23 cellular contexts compared by ENCODE assay signal in the genomic region with DNA sequence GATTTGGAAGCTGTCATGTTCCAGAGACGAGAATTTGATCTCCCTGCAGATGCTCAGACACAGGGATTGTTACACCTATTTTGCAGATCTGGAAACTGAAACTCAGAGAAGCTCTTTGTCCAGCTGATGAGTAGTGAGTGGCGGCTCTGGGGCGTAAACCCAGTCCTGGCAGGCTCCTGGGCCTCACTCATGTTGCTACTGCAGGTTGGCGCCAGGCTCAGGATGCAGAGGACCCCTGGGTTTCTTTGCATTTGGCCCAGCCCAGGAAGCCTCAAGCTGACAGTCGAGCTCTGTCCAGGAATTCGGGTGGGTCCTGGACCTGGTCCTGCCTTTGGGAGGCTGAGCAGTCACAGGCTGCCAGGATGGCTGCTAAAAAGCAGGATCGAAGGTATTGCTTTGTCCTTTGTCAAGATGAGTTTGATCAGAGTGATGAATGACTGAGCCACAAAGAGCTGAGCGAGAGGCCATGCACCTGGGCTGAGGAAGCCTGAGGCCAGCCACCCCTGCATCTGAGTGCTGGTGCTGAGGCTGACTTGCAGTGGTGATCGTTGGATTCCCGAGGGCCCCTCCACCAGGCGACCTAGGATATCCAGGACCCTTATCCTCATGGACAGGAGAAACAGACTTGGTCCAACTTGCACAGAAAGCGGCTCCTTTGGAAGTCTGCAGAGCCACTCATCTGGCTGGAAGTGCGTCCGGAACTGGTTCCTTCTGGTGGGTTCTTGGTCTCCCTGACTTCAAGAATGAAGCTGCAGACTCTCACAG. TPM values are rescaled to one million over a fixed set of nuclear protein-coding genes. Genes with fewer than 3 reads are reported as not detected.
DNase-seq lines count a peak whose midpoint lies in the region; ATAC-seq and TF ChIP-seq lines count a peak whose summit lies in the region.
"Had no signal": no experiment of that assay in that cellular context is flagged by ENCODE, and none has a peak within 500 bp of the region (broad histone marks: within the 10 kb centered on the region; RNA-seq: fewer than 3 reads in every experiment).

No MANE protein-coding gene starts in this region.

- no peak for DNase-seq in activated naive CD4-positive, alpha-beta T cell treated with anti-CD3 and anti-CD28 coated beads for 36 hours
- DNase-seq in activated naive CD4-positive, alpha-beta T cell (lab: John Stamatoyannopoulos, UW) = no peak
- DNase-seq in GM23338 (ENCODE audit: low spot score) (no peak), UCSD-AML1 (lab: John Stamatoyannopoulos, UW; ENCODE audit: unreplicated experiment) (no peak), amniotic stem cell (lab: John Stamatoyannopoulos, UW) (no peak)
- no peak for DNase-seq in stimulated activated naive CD8-positive, alpha-beta T cell treated with anti-CD3 and anti-CD28 coated beads, Interleukin-15, amount 100 ng/mL, for 72 hours
- DNase-seq: AML-193; effector CD4-positive, alpha-beta T cell; lower lobe of right lung; midbrain; NCI-H2029; NCI-H510A treated with DMSO at 0.1 percent for 48 hours; ovary; stimulated activated naive B cell treated with anti-CD40 and anti-IgM and Interleukin-4, amounts not matched to agents 10 μg/mL and 1 μg/mL and 100 μg/mL, for 72 hours had no signal

- H3K27me3 Mint-ChIP-seq in activated naive CD4-positive, alpha-beta T cell treated with anti-CD3 and anti-CD28 coated beads for 36 hours (ENCODE audit: low read depth) = peaks cover 23% of the 10 kb centered on the region
- H3K27me3 Mint-ChIP-seq in GM23338 (ENCODE audit: insufficient read depth, low read depth, poor library complexity) = peaks cover 27% of the 10 kb centered on the region
- peaks cover 39% of the 10 kb centered on the region for H3K27me3 Mint-ChIP-seq in dendritic cell treated with granulocyte-macrophage colony-stimulating factor and Interleukin-4, amounts not matched to agents 40 ng/mL and 50 ng/mL, for 4 days
- H3K27me3 Mint-ChIP-seq in stimulated activated naive CD8-positive, alpha-beta T cell treated with anti-CD3 and anti-CD28 coated beads, Interleukin-15, amount 100 ng/mL, for 72 hours = peaks cover 26% of the 10 kb centered on the region

- no peaks in the 10 kb centered on the region for H3K27me3 ChIP-seq in GM23338 (ENCODE audit: insufficient read depth)
- H3K27me3 ChIP-seq: ascending aorta, ovary, testis had no signal

- no peaks in the 10 kb centered on the region for H3K36me3 Mint-ChIP-seq in activated naive CD4-positive, alpha-beta T cell treated with anti-CD3 and anti-CD28 coated beads for 36 hours (ENCODE audit: low read depth)
- peaks cover 34% of the 10 kb centered on the region for H3K36me3 Mint-ChIP-seq in GM23338 (ENCODE audit: low read depth)
- H3K36me3 Mint-ChIP-seq in dendritic cell treated with granulocyte-macrophage colony-stimulating factor and Interleukin-4, amounts not matched to agents 40 ng/mL and 50 ng/mL, for 4 days (ENCODE audit: low read depth) = no peaks in the 10 kb centered on the region
- H3K36me3 Mint-ChIP-seq: stimulated activated naive B cell treated with anti-CD40 and anti-IgM and Interleukin-4, amounts not matched to agents 10 μg/mL and 1 μg/mL and 100 μg/mL, for 72 hours had no signal

- no peaks in the 10 kb centered on the region; the same call in 1 of the 2 replicates for H3K36me3 ChIP-seq in GM23338 (ENCODE audit: insufficient read depth)
- H3K36me3 ChIP-seq: ascending aorta, gastroesophageal sphincter, lower lobe of right lung, ovary had no signal

- no peak for TF ChIP-seq CTCF in GM23338 (conservative IDR thresholded peaks at IDR 0.05; ENCODE audit: low read depth in 2 of 2)

- peaks cover 13% of the 10 kb centered on the region for H3K4me1 Mint-ChIP-seq in activated naive CD4-positive, alpha-beta T cell treated with anti-CD3 and anti-CD28 coated beads for 36 hours (ENCODE audit: low read depth)
- peaks cover 33% of the 10 kb centered on the region for H3K4me1 Mint-ChIP-seq in GM23338
- peaks cover 23% of the 10 kb centered on the region for H3K4me1 Mint-ChIP-seq in dendritic cell treated with granulocyte-macrophage colony-stimulating factor and Interleukin-4, amounts not matched to agents 40 ng/mL and 50 ng/mL, for 4 days (ENCODE audit: low read depth)
- H3K4me1 Mint-ChIP-seq in stimulated activated naive CD8-positive, alpha-beta T cell treated with anti-CD3 and anti-CD28 coated beads, Interleukin-15, amount 100 ng/mL, for 72 hours = peaks cover 34% of the 10 kb centered on the region
- H3K4me1 Mint-ChIP-seq: stimulated activated naive B cell treated with anti-CD40 and anti-IgM and Interleukin-4, amounts not matched to agents 10 μg/mL and 1 μg/mL and 100 μg/mL, for 72 hours had no signal

- ATAC-seq in GM23338 = no peak
- no peak for ATAC-seq in stimulated activated naive CD8-positive, alpha-beta T cell treated with anti-CD3 and anti-CD28 coated beads, Interleukin-15, amount 100 ng/mL, for 72 hours
- ATAC-seq: gastroesophageal sphincter, GM12878, lower lobe of right lung had no signal

- peaks cover 29% of the 10 kb centered on the region for H3K4me1 ChIP-seq in GM23338 (ENCODE audit: insufficient read depth)
- H3K4me1 ChIP-seq: ascending aorta, gastroesophageal sphincter, lower lobe of right lung, testis had no signal

- H3K9me3 Mint-ChIP-seq in activated naive CD4-positive, alpha-beta T cell treated with anti-CD3 and anti-CD28 coated beads for 36 hours = no peaks in the 10 kb centered on the region
- peaks cover 36% of the 10 kb centered on the region for H3K9me3 Mint-ChIP-seq in GM23338
- no peaks in the 10 kb centered on the region for H3K9me3 Mint-ChIP-seq in dendritic cell treated with granulocyte-macrophage colony-stimulating factor and Interleukin-4, amounts not matched to agents 40 ng/mL and 50 ng/mL, for 4 days
- no peaks in the 10 kb centered on the region for H3K9me3 Mint-ChIP-seq in stimulated activated naive CD8-positive, alpha-beta T cell treated with anti-CD3 and anti-CD28 coated beads, Interleukin-15, amount 100 ng/mL, for 72 hours
- H3K9me3 Mint-ChIP-seq: nephron; stimulated activated naive B cell treated with anti-CD40 and anti-IgM and Interleukin-4, amounts not matched to agents 10 μg/mL and 1 μg/mL and 100 μg/mL, for 72 hours; T-helper 1 cell treated with Interleukin-12 subunit alpha and Interleukin-12 subunit beta and Interleukin-4 antibody, amounts not matched to agents 30 μg/mL and 1 μg/mL, for 36 hours had no signal

- peak overlapping the region; percentile 67 for H3K4me3 Mint-ChIP-seq in activated naive CD4-positive, alpha-beta T cell treated with anti-CD3 and anti-CD28 coated beads for 36 hours
- no peak overlapping the region for H3K4me3 Mint-ChIP-seq in GM23338
- H3K4me3 Mint-ChIP-seq in dendritic cell treated with granulocyte-macrophage colony-stimulating factor and Interleukin-4, amounts not matched to agents 40 ng/mL and 50 ng/mL, for 4 days = peak overlapping the region; percentile 52
- H3K4me3 Mint-ChIP-seq in stimulated activated naive CD8-positive, alpha-beta T cell treated with anti-CD3 and anti-CD28 coated beads, Interleukin-15, amount 100 ng/mL, for 72 hours = peak overlapping the region; percentile 69 to 77
- H3K4me3 Mint-ChIP-seq: nephron; T-helper 1 cell treated with Interleukin-12 subunit alpha and Interleukin-12 subunit beta and Interleukin-4 antibody, amounts not matched to agents 30 μg/mL and 1 μg/mL, for 36 hours had no signal

- H3K27ac Mint-ChIP-seq in activated naive CD4-positive, alpha-beta T cell treated with anti-CD3 and anti-CD28 coated beads for 36 hours = no peak overlapping the region
- H3K27ac Mint-ChIP-seq in GM23338 = no peak overlapping the region
- H3K27ac Mint-ChIP-seq in dendritic cell treated with granulocyte-macrophage colony-stimulating factor and Interleukin-4, amounts not matched to agents 40 ng/mL and 50 ng/mL, for 4 days = no peak overlapping the region
- no peak overlapping the region for H3K27ac Mint-ChIP-seq in stimulated activated naive CD8-positive, alpha-beta T cell treated with anti-CD3 and anti-CD28 coated beads, Interleukin-15, amount 100 ng/mL, for 72 hours
- H3K27ac Mint-ChIP-seq: nephron; stimulated activated naive B cell treated with anti-CD40 and anti-IgM and Interleukin-4, amounts not matched to agents 10 μg/mL and 1 μg/mL and 100 μg/mL, for 72 hours; T-helper 1 cell treated with Interleukin-12 subunit alpha and Interleukin-12 subunit beta and Interleukin-4 antibody, amounts not matched to agents 30 μg/mL and 1 μg/mL, for 36 hours had no signal

- 0 out of 2 replicates have a peak overlapping the region, but pooled peaks have one; percentile 47 for H2AFZ ChIP-seq in GM23338

- intact Hi-C loops in activated naive CD4-positive, alpha-beta T cell treated with anti-CD3 and anti-CD28 coated beads for 36 hours (cut with micrococcal nuclease) = loop anchor here (10.0 kb wide), 2 partner anchors 525 to 935 kb away; partner anchors contain the start of gene RUFY1
- intact Hi-C loops in dendritic cell treated with granulocyte-macrophage colony-stimulating factor and Interleukin-4, amounts not matched to agents 40 ng/mL and 50 ng/mL, for 4 days (cut with micrococcal nuclease) = loop anchor here (10.0 kb wide), 1 partner anchor 165 kb away; no protein-coding TSS in a partner anchor

- 0 out of 2 replicates have a peak, but pooled peaks cover 3% of the 10 kb centered on the region for H3K9me2 ChIP-seq in GM23338 (ENCODE audit: insufficient read depth)

- H4K20me1 ChIP-seq in GM23338 (replicated peaks; ENCODE audit: insufficient read depth) = no peaks in the 10 kb centered on the region

- H3K4me3 ChIP-seq in GM23338 = no peak overlapping the region
- H3K4me3 ChIP-seq: ascending aorta, GM12878, lower lobe of right lung, ovary, SK-N-MC had no signal

- H3K4me2 ChIP-seq in GM23338 = no peak overlapping the region
- H3K4me2 ChIP-seq: KMS-11 had no signal

- CTCF ChIA-PET in activated naive CD4-positive, alpha-beta T cell treated with anti-CD3 and anti-CD28 coated beads for 36 hours (lab: Charles Lee) = no interaction called here

- no peak overlapping the region for H3K27ac ChIP-seq in GM23338 (ENCODE audit: low read depth)
- H3K27ac ChIP-seq: ascending aorta, gastroesophageal sphincter, KMS-11, lower lobe of right lung, ovary, SK-N-MC, testis had no signal

- peaks cover 21% of the 10 kb centered on the region for H3F3A ChIP-seq in GM23338 (replicated peaks; ENCODE audit: low read depth)

- no peaks in the 10 kb centered on the region for H3K79me2 ChIP-seq in GM23338 (replicated peaks; ENCODE audit: insufficient read depth)

RNA-seq across cellular contexts. Expression of gene RNF130, which starts 8.3 kb away (rescaled TPM):
- total RNA-seq in activated naive CD4-positive, alpha-beta T cell treated with anti-CD3 and anti-CD28 coated beads for 36 hours = 10 to 100 TPM; 10.3 to 11.9 TPM
- 65.1 and 97.3 TPM in 2 replicates for total RNA-seq in GM23338 (2014; rRNA removed; shearing (Covaris generic))
- 55.1 and 60.1 TPM in 2 replicates for polyA plus RNA-seq in GM23338 (2016; fragmentation: Nextera tagmentation; extraction: Ambion mirVana)
